Comparison of ENCODE assay signal across 9 cellular contexts in genomic region chr12:9739404-9740108, GRCh38. TPM values are rescaled to one million over a fixed set of nuclear protein-coding genes. Genes with fewer than 3 reads are reported as not detected.
DNase-seq lines count a peak whose midpoint lies in the region; ATAC-seq, FAIRE-seq and TF ChIP-seq lines count a peak whose summit lies in the region.
"Not testable (repeated sequence)": the region's sequence is repeated elsewhere in the genome, so short reads cannot be mapped to it uniquely, and the experiment has no call there.
"Had no signal": no experiment of that assay in that cellular context is flagged by ENCODE, and none has a peak within 500 bp of the region (broad histone marks: within the 10 kb centered on the region; RNA-seq: fewer than 3 reads in every experiment).

No MANE protein-coding gene starts in this region.

- not testable (repeated sequence) for H3K9me3 Mint-ChIP-seq in activated T-cell treated with anti-CD3 and anti-CD28 coated beads, Interleukin-2, amount 50 U/mL, for 24 hours

- peak overlapping the region; percentile 20 to 39 (median 29) for H3K4me3 ChIP-seq in Peyer's patch
- H3K4me3 ChIP-seq in bronchial epithelial cell (ENCODE audit: low read depth, low read length): peak overlapping the region; percentile 27
- peak overlapping the region; percentile 44 to 47 for H3K4me3 ChIP-seq in gastroesophageal sphincter
- peak overlapping the region; percentile 7 for H3K4me3 ChIP-seq in mononuclear cell (ENCODE audit: low read length)
- H3K4me3 ChIP-seq in small intestine (ENCODE audit: low read depth in 1 of 2, low read length in 2 of 2): peak overlapping the region in 1 of 2 donors; percentile 30
- H3K4me3 ChIP-seq in vagina: peak overlapping the region; percentile 24 to 36

- WGBS in gastroesophageal sphincter (ENCODE audit: low coverage in 1 of 2), 2 donors: 80% methylated on average over 2 of the region's 54 CpGs; no CpG with 5 or more reads in 1 of the 2 donors
- WGBS in small intestine, 3 donors: 70 to 78% (median 72%) methylated on average over 40 to 54 of the region's 54 CpGs

- not testable (repeated sequence) for H3K36me3 ChIP-seq in Peyer's patch; bronchial epithelial cell (ENCODE audit: control insufficient read depth, insufficient read depth, low read length); gastroesophageal sphincter; small intestine (ENCODE audit: control insufficient read depth in 2 of 2, insufficient read depth in 2 of 2, low read length in 2 of 2); vagina

- peak overlapping the region in 3 of 4 donors; percentile 51 to 71 (median 70) for H3K27ac ChIP-seq in Peyer's patch
- H3K27ac ChIP-seq in gastroesophageal sphincter: peak overlapping the region in 2 of 4 donors; percentile 14 to 15
- H3K27ac ChIP-seq in small intestine (ENCODE audit: low read depth in 1 of 2, low read length in 1 of 2): peak overlapping the region; percentile 41 to 54
- H3K27ac ChIP-seq in vagina: not testable (repeated sequence)

- not testable (repeated sequence) for FAIRE-seq in bronchial epithelial cell (lab: Jason Lieb, UNC); small intestine (lab: Jason Lieb, UNC)

- H3K4me3 Mint-ChIP-seq in activated T-cell treated with anti-CD3 and anti-CD28 coated beads, Interleukin-2, amount 50 U/mL, for 24 hours: peak overlapping the region; percentile 69

- TF ChIP-seq CTCF in Peyer's patch (IDR thresholded peaks at IDR 0.05); bronchial epithelial cell (IDR thresholded peaks at IDR 0.05; ENCODE audit: insufficient read depth, low read length, severe bottlenecking); gastroesophageal sphincter (IDR thresholded peaks at IDR 0.05); vagina (IDR thresholded peaks at IDR 0.05): not testable (repeated sequence)

- H3K36me3 Mint-ChIP-seq in activated T-cell treated with anti-CD3 and anti-CD28 coated beads, Interleukin-2, amount 50 U/mL, for 24 hours (ENCODE audit: low read depth): peaks cover 11% of the 10 kb centered on the region

- TF ChIP-seq POLR2A in Peyer's patch (IDR thresholded peaks at IDR 0.05) (peak in 1 of 2 donors; percentile 28), gastroesophageal sphincter (IDR thresholded peaks at IDR 0.05) (peak in 1 of 2 donors; percentile 14)
- TF ChIP-seq POLR2A in vagina (IDR thresholded peaks at IDR 0.05): not testable (repeated sequence)

- TF ChIP-seq EP300 in gastroesophageal sphincter (IDR thresholded peaks at IDR 0.05): not testable (repeated sequence)

- not testable (repeated sequence) for H3K9me3 ChIP-seq in Peyer's patch; gastroesophageal sphincter; mononuclear cell (ENCODE audit: low read depth, low read length); small intestine (ENCODE audit: control insufficient read depth, low read depth); vagina

- H3K4me1 Mint-ChIP-seq in activated T-cell treated with anti-CD3 and anti-CD28 coated beads, Interleukin-2, amount 50 U/mL, for 24 hours (ENCODE audit: low read depth): peaks cover 74% of the 10 kb centered on the region

- H3K27ac Mint-ChIP-seq in activated T-cell treated with anti-CD3 and anti-CD28 coated beads, Interleukin-2, amount 50 U/mL, for 24 hours: peak overlapping the region; percentile 86

- H3K4me1 ChIP-seq in Peyer's patch (peaks cover 0 to 16% (median 2%) of the 10 kb centered on the region in 4 donors), mononuclear cell (ENCODE audit: insufficient read depth, low read length) (peaks cover 61% of the 10 kb centered on the region)
- not testable (repeated sequence) for H3K4me1 ChIP-seq in gastroesophageal sphincter; small intestine (ENCODE audit: control insufficient read depth in 2 of 2, insufficient read depth in 1 of 2, low read depth in 1 of 2, low read length in 1 of 2); vagina

- intact Hi-C loops in vagina (cut with DNase I): not testable (repeated sequence)

- peak; percentile 50 for DNase-seq in DMS79 treated with DMSO at 0.1 percent for 48 hours (lab: John Stamatoyannopoulos, UW)
- not testable (repeated sequence) for DNase-seq in Peyer's patch; bronchial epithelial cell (ENCODE audit: low read depth); small intestine; vagina (ENCODE audit: extremely low spot score in 2 of 2)
- peak; percentile 53 for DNase-seq in activated T-cell treated with anti-CD3 and anti-CD28 coated beads, Interleukin-2, amount 50 U/mL, for 24 hours

- H3K27me3 ChIP-seq in Peyer's patch; bronchial epithelial cell (ENCODE audit: control insufficient read depth, insufficient read depth, low read length); gastroesophageal sphincter; mononuclear cell (ENCODE audit: insufficient read depth, low read length); small intestine (ENCODE audit: control insufficient read depth in 2 of 2, insufficient read depth in 2 of 2, low read length in 2 of 2); vagina: not testable (repeated sequence)

- H3K27me3 Mint-ChIP-seq in activated T-cell treated with anti-CD3 and anti-CD28 coated beads, Interleukin-2, amount 50 U/mL, for 24 hours: not testable (repeated sequence)

- ATAC-seq in gastroesophageal sphincter: not testable (repeated sequence)

RNA-seq across cellular contexts. Expression of gene CLECL1, which starts 6.7 kb away (rescaled TPM):
- total RNA-seq in Peyer's patch (1 to 10 TPM in 2 of 4 donors, not detected in 2; 4.1 to 4.2 TPM), bronchial epithelial cell (not detected in 2 replicates), gastroesophageal sphincter (not detected), mononuclear cell (4.4 TPM), vagina (not detected)
- polyA plus RNA-seq in small intestine: 1 to 10 TPM in 1 of 3 donors, under 1 TPM in 1, not detected in 1; 0.92 to 2.4 TPM
- total RNA-seq: G401 had no signal

RNA-seq across cellular contexts. Expression of gene CD69, which starts 21.1 kb away (rescaled TPM):
- 10 to 100 TPM in 1 of 4 donors, 1 to 10 TPM in 3; 4.4 to 83.3 (median 9.1) TPM for total RNA-seq in Peyer's patch
- not detected in 2 replicates for total RNA-seq in bronchial epithelial cell
- total RNA-seq in gastroesophageal sphincter: 1 to 10 TPM in 2 of 4 donors, under 1 TPM in 2; 0.47 to 2.6 (median 1.1) TPM
- total RNA-seq in mononuclear cell: 2,627 TPM
- 1 to 10 TPM; 1.8 to 6.2 (median 4.1) TPM for polyA plus RNA-seq in small intestine
- 28.5 TPM for total RNA-seq in vagina
- total RNA-seq: G401 had no signal

Comparison
In these comparisons a context has a peak if more than half of its experiments do, and no peak if none do; other contexts are left out.
1. RNA of gene CD69, which starts 21.1 kb away (total RNA-seq): 2,627 TPM in mononuclear cell (single experiment); 28.5 TPM in vagina (single experiment), 4.4 to 83.3 TPM in Peyer's patch, 0.47 to 2.6 TPM in gastroesophageal sphincter and not detected in bronchial epithelial cell; every median in the first group is over 10 times any median in the second.